10 cellular contexts compared by ENCODE assay signal in genomic region chr12:2064078-2064507, GRCh38. TPM values are rescaled to one million over a fixed set of nuclear protein-coding genes. Genes with fewer than 3 reads are reported as not detected.
DNase-seq lines count a peak whose midpoint lies in the region; ATAC-seq and TF ChIP-seq lines count a peak whose summit lies in the region.
"Had no signal": no experiment of that assay in that cellular context is flagged by ENCODE, and none has a peak within 500 bp of the region (broad histone marks: within the 10 kb centered on the region; RNA-seq: fewer than 3 reads in every experiment).

No MANE protein-coding gene starts in this region.

- H3K14ac ChIP-seq in trophoblast cell (ENCODE audit: low read length): no peak overlapping the region
- no peak overlapping the region for H3K14ac ChIP-seq in H9 (ENCODE audit: insufficient read depth, low read length)

- H3K27me3 Mint-ChIP-seq in H9 (ENCODE audit: low read depth): peaks cover 8% of the 10 kb centered on the region

- H2BK12ac ChIP-seq in trophoblast cell (ENCODE audit: low read length): no peak overlapping the region
- H2BK12ac ChIP-seq in H9 (ENCODE audit: insufficient read length, low read depth, low read length): no peak overlapping the region

- peak overlapping the region; percentile 63 for H3K4me2 ChIP-seq in mammary epithelial cell (ENCODE audit: insufficient read depth, low read depth, low read length)
- H3K4me2 ChIP-seq in trophoblast cell (ENCODE audit: low read length): peak overlapping the region; percentile 8
- H3K4me2 ChIP-seq in H9 (ENCODE audit: insufficient read depth, insufficient read length, low read length): no peak overlapping the region
- no peak overlapping the region for H3K4me2 ChIP-seq in smooth muscle cell

- no peaks in the 10 kb centered on the region for H4K20me1 ChIP-seq in mammary epithelial cell (ENCODE audit: insufficient read depth, low read length)
- no peaks in the 10 kb centered on the region for H4K20me1 ChIP-seq in H9 (ENCODE audit: control insufficient read depth, insufficient read depth, insufficient read length)
- no peaks in the 10 kb centered on the region for H4K20me1 ChIP-seq in smooth muscle cell (ENCODE audit: low read depth)

- H3K9me3 Mint-ChIP-seq in H9: peaks cover 1 to 3% of the 10 kb centered on the region in 2 experiments; a peak in 3 of 5 replicates

- H2AK5ac ChIP-seq in trophoblast cell (ENCODE audit: low read length) (no peak overlapping the region), H9 (ENCODE audit: insufficient read length, low read length) (no peak overlapping the region)

- in situ Hi-C loops in mammary epithelial cell (cut with MboI; ENCODE audit: low sequenced_read_pairs in 2 of 2): no loop called here

- no peak overlapping the region for H3K56ac ChIP-seq in H9 (ENCODE audit: insufficient read length, low read depth, low read length)

- H3K27me3 ChIP-seq in mammary epithelial cell (ENCODE audit: insufficient read depth, low read length) (no peaks in the 10 kb centered on the region), trophoblast cell (ENCODE audit: insufficient read depth, low read length) (no peaks in the 10 kb centered on the region), H9 (ENCODE audit: insufficient read depth, low read length) (no peaks in the 10 kb centered on the region), smooth muscle cell (ENCODE audit: low read depth) (no peaks in the 10 kb centered on the region)

- BruUV-seq in mammary epithelial cell (replicated peaks; lab: Mats Ljungman, UMichigan): no TSS peak

- H2BK120ac ChIP-seq in trophoblast cell (ENCODE audit: insufficient read depth, low read length, poor library complexity): no peak overlapping the region
- H2BK120ac ChIP-seq in H9 (ENCODE audit: low read depth, low read length, poor library complexity, severe bottlenecking): no peak overlapping the region

- TF ChIP-seq CTCF in NB4 (IDR thresholded peaks at IDR 0.05; ENCODE audit: low read depth, low read length): no peak
- no peak for TF ChIP-seq CTCF in mammary epithelial cell (conservative IDR thresholded peaks at IDR 0.05 in 1 of 2, IDR thresholded peaks at IDR 0.05 in 1 of 2; ENCODE audit: extremely low read depth in 1 of 2, insufficient read depth in 1 of 2, low read depth in 1 of 2, low read length in 2 of 2)
- TF ChIP-seq CTCF in H9 (conservative IDR thresholded peaks at IDR 0.05): no peak
- TF ChIP-seq CTCF in smooth muscle cell (IDR thresholded peaks at IDR 0.05; ENCODE audit: borderline replicate concordance, insufficient read depth, poor library complexity, severe bottlenecking): no peak

- H3K36me3 ChIP-seq in mammary epithelial cell (ENCODE audit: insufficient read depth, low read length) (no peaks in the 10 kb centered on the region), trophoblast cell (ENCODE audit: control insufficient read depth in 1 of 2, insufficient read depth in 2 of 2, low read length in 2 of 2) (peaks cover 0 to 3% of the 10 kb centered on the region in 2 experiments), smooth muscle cell (ENCODE audit: low read depth) (no peaks in the 10 kb centered on the region)

- H3K23ac ChIP-seq in trophoblast cell (ENCODE audit: low read length) (no peak overlapping the region), H9 (ENCODE audit: insufficient read length, low read depth, low read length) (no peak overlapping the region)

- peaks cover 5% of the 10 kb centered on the region in 2 experiments for H3K4me1 Mint-ChIP-seq in H9
- H3K4me1 Mint-ChIP-seq: neural crest cell had no signal

- peak; percentile 61 for DNase-seq in GF-D8 (lab: John Stamatoyannopoulos, UW)
- peak; percentile 83 for DNase-seq in NB4 (ENCODE audit: low read depth)
- peak; percentile 69 for DNase-seq in mammary epithelial cell
- peak; percentile 50 to 64 for DNase-seq in trophoblast cell
- no peak for DNase-seq in H9
- no peak for DNase-seq in smooth muscle cell (lab: John Stamatoyannopoulos, UW; ENCODE audit: unreplicated experiment)
- DNase-seq: NCI-H1417 had no signal

- H3K27ac Mint-ChIP-seq in H9: no peak overlapping the region

- H4K91ac ChIP-seq in trophoblast cell (ENCODE audit: low read depth, low read length) (no peak overlapping the region), H9 (ENCODE audit: insufficient read length, low read depth, low read length) (no peak overlapping the region)

- WGBS in mammary epithelial cell (ENCODE audit: low coverage, missing lambda C conversion rate): 4% methylated on average over 5 of the region's 5 CpGs
- no CpG with 5 or more reads among the region's 5 CpGs for WGBS in trophoblast cell (ENCODE audit: extremely low coverage, insufficient coverage, insufficient read length)
- no CpG with 5 or more reads among the region's 5 CpGs for WGBS in H9 (ENCODE audit: extremely low coverage, insufficient read length, low lambda C conversion rate)
- WGBS in smooth muscle cell (ENCODE audit: low lambda C conversion rate): 64% methylated on average over 5 of the region's 5 CpGs

- H3K4ac ChIP-seq in trophoblast cell (ENCODE audit: low read depth, low read length): no peak overlapping the region
- no peak overlapping the region for H3K4ac ChIP-seq in H9 (ENCODE audit: low read depth, low read length)

- peaks cover 9% of the 10 kb centered on the region for H3K4me1 ChIP-seq in mammary epithelial cell (ENCODE audit: insufficient read depth, low read length)
- peaks cover 4 to 7% of the 10 kb centered on the region in 2 experiments for H3K4me1 ChIP-seq in trophoblast cell (ENCODE audit: control insufficient read depth in 1 of 2, insufficient read depth in 2 of 2, low read length in 2 of 2)
- H3K4me1 ChIP-seq in H9 (ENCODE audit: insufficient read depth, low read length): no peaks in the 10 kb centered on the region; the same call in 1 of the 2 replicates
- H3K4me1 ChIP-seq in smooth muscle cell (ENCODE audit: low read depth): no peaks in the 10 kb centered on the region

- H3K27ac ChIP-seq in mammary epithelial cell (ENCODE audit: insufficient read depth, low read depth, low read length) (peak overlapping the region; percentile 5), trophoblast cell (ENCODE audit: low read depth, low read length) (no peak overlapping the region), H9 (ENCODE audit: insufficient read length, low read depth, low read length) (no peak overlapping the region), smooth muscle cell (ENCODE audit: low read depth) (no peak overlapping the region)

- H3K79me2 ChIP-seq in mammary epithelial cell (ENCODE audit: insufficient read depth, low read length) (no peaks in the 10 kb centered on the region), trophoblast cell (ENCODE audit: control insufficient read depth, insufficient read depth, low read length, poor library complexity) (no peaks in the 10 kb centered on the region), H9 (ENCODE audit: insufficient read depth, low read length) (no peaks in the 10 kb centered on the region), smooth muscle cell (ENCODE audit: low read depth) (no peaks in the 10 kb centered on the region)

- H2BK5ac ChIP-seq in trophoblast cell (ENCODE audit: low read depth, low read length, poor library complexity) (no peak overlapping the region), H9 (ENCODE audit: insufficient read length, low read length) (no peak overlapping the region)

- H4K5ac ChIP-seq in H9 (ENCODE audit: insufficient read length, low read depth, low read length): no peak overlapping the region

- no peaks in the 10 kb centered on the region for H3F3A ChIP-seq in smooth muscle cell (ENCODE audit: low read depth)

- ATAC-seq in GM18520 (IDR thresholded peaks at IDR 0.05; ENCODE audit: unreplicated experiment) (no peak), GM21360 (IDR thresholded peaks at IDR 0.05; ENCODE audit: unreplicated experiment) (no peak)

- H3K4me3 ChIP-seq in NB4 (ENCODE audit: low read depth, low read length) (peak overlapping the region; percentile 35), mammary epithelial cell (replicated peaks in 1 of 3; ENCODE audit: insufficient read depth in 1 of 3, low read depth in 2 of 3, low read length in 3 of 3) (peak overlapping the region in 1 of 3 experiments; percentile 24), trophoblast cell (ENCODE audit: low read depth, low read length) (no peak overlapping the region), smooth muscle cell (no peak overlapping the region)

- TF ChIP-seq POLR2A in NB4 (IDR thresholded peaks at IDR 0.05; ENCODE audit: extremely low read depth, insufficient read length): no peak

- H2AFZ ChIP-seq in mammary epithelial cell (ENCODE audit: low read depth, low read length) (peak overlapping the region; percentile 87), trophoblast cell (ENCODE audit: insufficient read depth, low read length, poor library complexity) (no peak overlapping the region), H9 (ENCODE audit: low read length) (no peak overlapping the region), smooth muscle cell (ENCODE audit: low read depth) (no peak overlapping the region)

- no peak overlapping the region for H2BK20ac ChIP-seq in H9 (ENCODE audit: low read depth, low read length, poor library complexity, severe bottlenecking)

- no peak overlapping the region for H4K8ac ChIP-seq in trophoblast cell (ENCODE audit: low read depth, low read length)
- no peak overlapping the region for H4K8ac ChIP-seq in H9 (replicated peaks; ENCODE audit: insufficient read length, low read depth, low read length)

- CTCF ChIA-PET in mammary epithelial cell (lab: Charles Lee; ENCODE audit: low non-redundant PET): no interaction called here

- H3K36me3 Mint-ChIP-seq in H9 (ENCODE audit: insufficient read depth in 1 of 3, low read depth in 3 of 3): peaks cover 0 to under 1% (median 0%) of the 10 kb centered on the region in 3 experiments; a peak in 2 of 7 replicates

- H3K9me3 ChIP-seq in mammary epithelial cell (replicated peaks; ENCODE audit: insufficient read depth, low read length) (no peaks in the 10 kb centered on the region), trophoblast cell (ENCODE audit: insufficient read depth, low read depth, low read length) (peaks cover 4% of the 10 kb centered on the region), H9 (ENCODE audit: control insufficient read depth, low read depth, low read length) (no peaks in the 10 kb centered on the region), smooth muscle cell (replicated peaks; ENCODE audit: low read depth) (no peaks in the 10 kb centered on the region)

- no peak overlapping the region for H3K4me3 Mint-ChIP-seq in H9
- H3K4me3 Mint-ChIP-seq: neural crest cell had no signal

- H3K18ac ChIP-seq in trophoblast cell (ENCODE audit: low read length) (no peak overlapping the region), H9 (ENCODE audit: insufficient read length, low read depth, low read length) (no peak overlapping the region)

- H3K23me2 ChIP-seq in H9 (ENCODE audit: insufficient read length, low read depth, low read length, poor library complexity, severe bottlenecking): no peaks in the 10 kb centered on the region

- H2BK15ac ChIP-seq in H9 (ENCODE audit: low read depth, low read length): no peak overlapping the region; the same call in 1 of the 2 replicates

- H4K12ac ChIP-seq in trophoblast cell (ENCODE audit: low read depth, low read length): no peak overlapping the region

- no peak overlapping the region for H3T11ph ChIP-seq in H9 (ENCODE audit: low read length)

- intact Hi-C loops in mammary epithelial cell (cut with micrococcal nuclease): loop anchor here (5.0 kb wide), 2 partner anchors 63 to 203 kb away; no protein-coding TSS in a partner anchor

- dilution Hi-C loops in mammary epithelial cell (cut with HindIII; ENCODE audit: low sequenced_read_pairs): no loop called here

- H3K79me1 ChIP-seq in trophoblast cell (ENCODE audit: low read length): no peaks in the 10 kb centered on the region
- H3K79me1 ChIP-seq in H9 (ENCODE audit: insufficient read depth, low read depth, low read length, poor library complexity, severe bottlenecking): no peaks in the 10 kb centered on the region

- H3K9ac ChIP-seq in mammary epithelial cell (ENCODE audit: insufficient read depth, low read length) (no peak overlapping the region), trophoblast cell (ENCODE audit: low read length) (no peak overlapping the region), H9 (ENCODE audit: extremely low read depth, insufficient read length, low read length) (no peak overlapping the region), smooth muscle cell (ENCODE audit: low read depth) (no peak overlapping the region)

RNA-seq across cellular contexts. Expression of gene CACNA1C, which starts 11.3 kb away (rescaled TPM):
- total RNA-seq in mammary epithelial cell: 10 to 100 TPM in 1 of 2 donors, 1 to 10 TPM in 1; 1.2 to 11.0 TPM
- polyA plus RNA-seq in mammary epithelial cell: not detected
- not detected for polyA minus RNA-seq in mammary epithelial cell
- 6.8 and 7.3 TPM in 2 replicates for polyA plus RNA-seq in trophoblast cell (2013)
- 0.81 and 1.1 TPM in 2 replicates for total RNA-seq in H9 (2021)
- 3.8 and 4.5 TPM in 2 replicates for total RNA-seq in smooth muscle cell
- 1.6 and 2.2 TPM in 2 replicates for polyA plus RNA-seq in smooth muscle cell

RNA-seq across cellular contexts. Expression of gene DCP1B, which starts 59.8 kb away (rescaled TPM):
- 10 to 100 TPM in 1 of 2 donors, 1 to 10 TPM in 1; 8.2 to 11.5 TPM for total RNA-seq in mammary epithelial cell
- polyA plus RNA-seq in mammary epithelial cell: 11.5 TPM
- 3.9 TPM for polyA minus RNA-seq in mammary epithelial cell
- polyA plus RNA-seq in trophoblast cell (2013): 15.3 and 15.8 TPM in 2 replicates
- 11.2 and 13.2 TPM in 2 replicates for total RNA-seq in H9 (2021)
- total RNA-seq in smooth muscle cell: 25.3 and 34.9 TPM in 2 replicates
- polyA plus RNA-seq in smooth muscle cell: 29.9 and 38.1 TPM in 2 replicates

Comparison
In these comparisons a context has a peak if more than half of its experiments do, and no peak if none do; other contexts are left out.
1. DNase-seq: peak in GF-D8 (single experiment), NB4 (single experiment), mammary epithelial cell (single experiment) and trophoblast cell (2 of 2); none in H9 (single experiment) and smooth muscle cell (single experiment).
2. H3K4me2 ChIP-seq: peak in mammary epithelial cell (single experiment) and trophoblast cell (single experiment); none in H9 (single experiment) and smooth muscle cell (single experiment).